ENCODE assay signal across 19 cellular contexts in the genomic region with DNA sequence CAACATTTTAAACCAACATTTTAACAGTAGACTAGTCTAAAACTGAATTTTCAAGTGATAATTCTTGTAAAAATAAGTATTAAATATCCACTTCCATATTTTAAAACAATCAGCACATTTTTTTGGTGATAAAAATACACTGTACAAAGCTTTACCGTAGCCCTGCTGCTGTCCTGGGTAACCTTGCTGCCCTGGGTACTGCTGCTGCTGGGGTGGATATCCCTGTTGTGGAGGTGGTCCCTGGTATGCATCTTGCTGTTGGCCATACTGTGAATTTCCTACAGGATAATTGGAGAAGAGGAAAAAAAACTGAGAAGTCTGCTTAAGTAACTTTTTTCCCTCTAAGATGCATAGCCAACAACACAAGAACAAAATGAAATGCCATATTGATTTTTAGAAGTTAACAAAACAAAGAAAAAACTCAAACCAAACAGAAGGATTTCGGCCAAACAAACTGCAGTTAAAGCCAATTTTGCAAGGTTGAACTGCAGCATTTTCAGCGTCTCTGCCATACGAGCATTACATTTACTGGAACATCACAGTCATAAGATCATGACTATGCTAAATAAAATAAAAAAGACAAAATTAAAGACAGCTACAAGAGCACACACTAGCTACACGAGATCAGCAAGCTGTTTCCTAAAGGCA.
"Had no signal": no experiment of that assay in that cellular context is flagged by ENCODE, and none has a peak within 500 bp of the region (broad histone marks: within the 10 kb centered on the region; RNA-seq: fewer than 3 reads in every experiment).

No MANE protein-coding gene starts in this region.

- H3K9me3 ChIP-seq: esophagus muscularis mucosa, gastroesophageal sphincter, mucosa of descending colon, ovary, right atrium auricular region had no signal

- H3K4me2 ChIP-seq: neural progenitor cell, smooth muscle cell had no signal

- H3K4me1 ChIP-seq: gastroesophageal sphincter had no signal

- H3K4me3 ChIP-seq: esophagus muscularis mucosa, gastroesophageal sphincter, mucosa of descending colon, neural progenitor cell, ovary, right atrium auricular region, smooth muscle cell had no signal

- H3K27me3 ChIP-seq: esophagus muscularis mucosa, gastroesophageal sphincter, neural progenitor cell, ovary, right atrium auricular region had no signal

- H3K27me3 Mint-ChIP-seq: naive thymus-derived CD8-positive, alpha-beta T cell had no signal

- H3K36me3 ChIP-seq: ovary had no signal

- H3K9me3 Mint-ChIP-seq: immature natural killer cell; naive thymus-derived CD8-positive, alpha-beta T cell; neural progenitor cell had no signal

- H3K4me3 Mint-ChIP-seq: immature natural killer cell; naive thymus-derived CD8-positive, alpha-beta T cell; neural progenitor cell had no signal

- DNase-seq: effector memory CD4-positive, alpha-beta T cell; foreskin fibroblast; glutamatergic neuron; immature natural killer cell; left cardiac atrium; mucosa of descending colon; naive thymus-derived CD8-positive, alpha-beta T cell; nucleus accumbens; ovary; stimulated activated CD4-positive, alpha-beta T cell treated with anti-CD3 and anti-CD28 coated beads, Interleukin-2, amount 100 ng/mL, for 48 hours; stimulated activated naive CD4-positive, alpha-beta T cell treated with Interleukin-2 at 50 U/mL for 16 hours; trophoblast cell had no signal

- H3K4me1 Mint-ChIP-seq: neural progenitor cell had no signal

- H2AFZ ChIP-seq: neural progenitor cell had no signal

- H3K27ac Mint-ChIP-seq: immature natural killer cell, neural progenitor cell had no signal

- FAIRE-seq: keratinocyte had no signal

- H3K9ac ChIP-seq: neural progenitor cell had no signal

- ATAC-seq: gastroesophageal sphincter; left cardiac atrium; mucosa of descending colon; naive thymus-derived CD8-positive, alpha-beta T cell had no signal

- H3K27ac ChIP-seq: epithelial cell of prostate, esophagus muscularis mucosa, gastroesophageal sphincter, neural progenitor cell, ovary, right atrium auricular region had no signal
